In genomic region chr15:31264534-31265089, GRCh38 we compare ENCODE assay signal across 10 cellular contexts.
DNase-seq lines count a peak whose midpoint lies in the region; ATAC-seq lines count a peak whose summit lies in the region.
"Had no signal": no experiment of that assay in that cellular context is flagged by ENCODE, and none has a peak within 500 bp of the region (broad histone marks: within the 10 kb centered on the region; RNA-seq: fewer than 3 reads in every experiment).

No MANE protein-coding gene starts in this region.

- peak overlapping the region in 2 of 3 donors; percentile 63 to 75 for H3K4me3 Mint-ChIP-seq in T-cell

- H3K4me1 ChIP-seq in esophagus (ENCODE audit: control insufficient read depth in 2 of 2, insufficient read depth in 2 of 2, low read length in 1 of 2) = peaks cover 7 to 26% of the 10 kb centered on the region in 2 donors

- no peaks in the 10 kb centered on the region for H3K9me3 ChIP-seq in esophagus (ENCODE audit: control insufficient read depth in 2 of 2, insufficient read depth in 1 of 2, low read depth in 1 of 2, low read length in 1 of 2)

- H3K36me3 ChIP-seq in esophagus (ENCODE audit: control insufficient read depth in 2 of 2, insufficient read depth in 2 of 2, low read length in 1 of 2) = no peaks in the 10 kb centered on the region

- H3K36me3 Mint-ChIP-seq in T-cell = no peaks in the 10 kb centered on the region

- H3K4me3 ChIP-seq in esophagus (ENCODE audit: low read depth in 1 of 2, low read length in 2 of 2) (no peak overlapping the region), skin epidermis (no peak overlapping the region)

- peak overlapping the region; percentile 96 to 97 for H3K27ac Mint-ChIP-seq in T-cell

- WGBS in esophagus, 2 donors = 75 to 86% methylated on average over 6 of the region's 6 CpGs

- DNase-seq in DMS53 (lab: John Stamatoyannopoulos, UW) (peak; percentile 32), DMS53 treated with DMSO at 0.1 percent for 48 hours (lab: John Stamatoyannopoulos, UW; ENCODE audit: unreplicated experiment) (no peak), T-cell (peak in 2 of 34 experiments; percentile 4 to 14), DMS 273 (lab: John Stamatoyannopoulos, UW; ENCODE audit: unreplicated experiment) (no peak)
- no peak for DNase-seq in activated CD4-positive, CD25-positive, alpha-beta regulatory T cell (lab: John Stamatoyannopoulos, UW)
- DNase-seq: NCI-H526 treated with DMSO at 0.1 percent for 48 hours had no signal

- H3K4me1 Mint-ChIP-seq in T-cell = peaks cover 83 to 95% (median 87%) of the 10 kb centered on the region in 3 donors

- H3K27me3 ChIP-seq in esophagus (ENCODE audit: control insufficient read depth in 1 of 2, insufficient read depth in 2 of 2, low read length in 2 of 2) = no peaks in the 10 kb centered on the region

- no peaks in the 10 kb centered on the region for H3K9me3 Mint-ChIP-seq in T-cell

- H3K27ac ChIP-seq in esophagus (ENCODE audit: low read depth in 2 of 2, low read length in 1 of 2) = peak overlapping the region; percentile 86 to 97
- H3K27ac ChIP-seq in skin epidermis = peak overlapping the region; percentile 11 to 94 (median 77)
- H3K27ac ChIP-seq: 22Rv1 had no signal

- POLR2A ChIA-PET in T-cell (lab: Charles Lee) = interaction anchor here in 1 of 2 donors (0.6 to 0.9 kb wide), 2 partner anchors 64 to 97 kb away, joined by 3 to 10 read pairs; no protein-coding TSS in a partner anchor

- H3K27me3 Mint-ChIP-seq in T-cell = no peaks in the 10 kb centered on the region

- no peak for ATAC-seq in T-cell (replicated peaks in 1 of 4)
- no peak for ATAC-seq in GM19397 (IDR thresholded peaks at IDR 0.05; ENCODE audit: unreplicated experiment)

- CTCF ChIA-PET in T-cell (lab: Charles Lee) = interaction anchor here (0.5 to 1.1 kb wide), 3 partner anchors 45 to 224 kb away, joined by 4 to 6 read pairs (median 5); no protein-coding TSS in a partner anchor
